In the genomic region with DNA sequence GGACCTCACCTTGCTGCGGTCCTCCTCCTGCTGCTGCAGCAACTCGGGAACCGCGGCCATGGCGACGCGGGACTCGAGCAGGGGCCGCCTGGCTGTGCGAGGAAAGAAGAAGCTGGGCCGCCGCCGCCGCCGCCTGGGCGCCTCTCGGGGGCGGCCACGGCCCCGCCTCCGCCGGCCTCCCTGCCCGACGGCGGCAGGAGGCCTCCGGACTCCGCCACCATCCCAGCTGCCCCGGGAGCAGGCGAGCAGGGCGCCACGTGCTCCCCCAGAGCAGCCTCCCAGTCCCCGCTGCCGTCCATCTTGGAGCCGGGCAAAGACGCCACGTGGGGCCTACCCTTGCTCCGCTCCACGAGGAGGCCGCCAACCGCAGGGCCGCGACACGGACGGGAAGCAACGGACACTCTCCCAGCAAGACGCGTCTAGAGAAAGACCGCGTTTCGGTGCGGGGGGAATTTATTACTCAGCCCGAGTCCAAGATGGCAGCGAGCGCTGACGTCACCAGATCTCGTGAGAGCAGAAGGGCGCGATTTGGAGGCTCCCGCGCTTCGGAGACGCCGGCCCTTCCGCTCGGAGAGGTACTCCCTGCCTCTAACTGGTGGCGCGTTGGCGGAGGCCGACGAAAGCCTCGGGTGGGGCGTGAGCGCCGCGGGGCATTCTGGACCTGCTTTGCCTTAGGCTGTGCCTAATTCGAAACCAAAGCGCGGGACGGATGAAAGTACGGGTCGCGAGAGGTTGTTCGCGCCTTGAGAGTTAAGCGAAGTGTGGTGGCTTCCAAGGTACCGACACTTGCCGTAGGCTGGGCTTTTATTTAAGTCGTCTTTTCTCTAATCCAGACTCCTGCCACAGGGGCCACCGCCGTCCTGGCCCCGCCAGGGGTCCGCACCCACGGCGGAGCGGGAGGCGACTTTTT, we compare ENCODE assay signal across 8 cellular contexts. TPM values are rescaled to one million over a fixed set of nuclear protein-coding genes. Genes with fewer than 3 reads are reported as not detected.
DNase-seq lines count a peak whose midpoint lies in the region; ATAC-seq and TF ChIP-seq lines count a peak whose summit lies in the region.

A gene with protein sequence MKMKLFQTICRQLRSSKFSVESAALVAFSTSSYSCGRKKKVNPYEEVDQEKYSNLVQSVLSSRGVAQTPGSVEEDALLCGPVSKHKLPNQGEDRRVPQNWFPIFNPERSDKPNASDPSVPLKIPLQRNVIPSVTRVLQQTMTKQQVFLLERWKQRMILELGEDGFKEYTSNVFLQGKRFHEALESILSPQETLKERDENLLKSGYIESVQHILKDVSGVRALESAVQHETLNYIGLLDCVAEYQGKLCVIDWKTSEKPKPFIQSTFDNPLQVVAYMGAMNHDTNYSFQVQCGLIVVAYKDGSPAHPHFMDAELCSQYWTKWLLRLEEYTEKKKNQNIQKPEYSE (plus strand): TSS at position 653 of the 910 bp plus-strand sequence. CDS start 842 bp downstream, outside the sequence.
TSS of gene SNX5 (minus strand) at position 429 of the 910 bp plus-strand sequence. CDS start at position 60, 369 bp downstream.

- H3K27me3 ChIP-seq in adipocyte (replicated peaks; ENCODE audit: control insufficient read depth, insufficient read depth, low read length), result no peaks in the 10 kb centered on the region
- H3K27me3 ChIP-seq in cardiac muscle cell, result no peaks in the 10 kb centered on the region
- no peaks in the 10 kb centered on the region for H3K27me3 ChIP-seq in parathyroid adenoma (ENCODE audit: control insufficient read depth, insufficient read depth, low read length)
- no peaks in the 10 kb centered on the region for H3K27me3 ChIP-seq in tibial nerve

- peak within 1 kb of the TSS; percentile 98 for H3K4me2 ChIP-seq in parathyroid adenoma (ENCODE audit: low read length)

- H3K79me2 ChIP-seq in parathyroid adenoma, result peaks cover 42% of the 10 kb centered on the region

- peaks cover 61% of the 10 kb centered on the region for H3K4me1 ChIP-seq in adipocyte (ENCODE audit: control insufficient read depth, insufficient read depth, low read length)
- H3K4me1 ChIP-seq in cardiac muscle cell (ENCODE audit: low read depth), result peaks cover 51% of the 10 kb centered on the region
- H3K4me1 ChIP-seq in parathyroid adenoma, result peaks cover 37% of the 10 kb centered on the region
- peaks cover 0 to 78% (median 51%) of the 10 kb centered on the region in 4 donors for H3K4me1 ChIP-seq in tibial nerve

- peak within 1 kb of the TSS; percentile 95 for H3K9ac ChIP-seq in adipocyte (ENCODE audit: low read length)
- H3K9ac ChIP-seq in parathyroid adenoma, result peak within 1 kb of the TSS; percentile 77

- H3K27ac ChIP-seq in cardiac muscle cell (peak within 1 kb of the TSS; percentile 99), parathyroid adenoma (peak within 1 kb of the TSS; percentile 97), tibial nerve (peak within 1 kb of the TSS; percentile 95 to 97 (median 96))

- TF ChIP-seq POLR2A in tibial nerve (IDR thresholded peaks at IDR 0.05), result peak in 1 of 2 donors; percentile 49

- H2AFZ ChIP-seq in parathyroid adenoma, result peak within 1 kb of the TSS; percentile 99

- peak; percentile 84 for ATAC-seq in HG02798 (IDR thresholded peaks at IDR 0.05; ENCODE audit: poor library complexity, unreplicated experiment)

- WGBS in tibial nerve, 2 donors, result 0 to 1% methylated on average over 26 to 56 of the region's 96 CpGs

- H3K9me3 ChIP-seq in adipocyte (ENCODE audit: control insufficient read depth, low read length) (no peaks in the 10 kb centered on the region), cardiac muscle cell (ENCODE audit: low read depth) (no peaks in the 10 kb centered on the region), parathyroid adenoma (ENCODE audit: control insufficient read depth, low read length) (no peaks in the 10 kb centered on the region), tibial nerve (no peaks in the 10 kb centered on the region)

- peaks cover 3% of the 10 kb centered on the region for H3K36me3 ChIP-seq in adipocyte (ENCODE audit: control insufficient read depth, insufficient read depth, low read length, severe bottlenecking)
- no peaks in the 10 kb centered on the region for H3K36me3 ChIP-seq in cardiac muscle cell
- H3K36me3 ChIP-seq in parathyroid adenoma (ENCODE audit: control insufficient read depth, insufficient read depth, low read length), result no peaks in the 10 kb centered on the region
- no peaks in the 10 kb centered on the region for H3K36me3 ChIP-seq in tibial nerve

- no peak for TF ChIP-seq CTCF in GM12875 (IDR thresholded peaks at IDR 0.05; ENCODE audit: borderline replicate concordance, insufficient read depth, low read depth, low read length)
- TF ChIP-seq CTCF in cardiac muscle cell (IDR thresholded peaks at IDR 0.05; ENCODE audit: low read depth, low read length), result no peak
- TF ChIP-seq CTCF in parathyroid adenoma (IDR thresholded peaks at IDR 0.05), result no peak
- peak in 2 of 5 experiments; percentile 5 to 24 for TF ChIP-seq CTCF in tibial nerve (IDR thresholded peaks at IDR 0.05)

- peak; percentile 72 to 95 for TF ChIP-seq EP300 in tibial nerve (IDR thresholded peaks at IDR 0.05)

- peak; percentile 97 for DNase-seq in NCI-H1436 (lab: John Stamatoyannopoulos, UW)
- DNase-seq in T follicular helper cell (ENCODE audit: low read depth), result peak; percentile 98
- peak; percentile 99 for DNase-seq in adipocyte (ENCODE audit: low read depth)
- DNase-seq in cardiac muscle cell (ENCODE audit: low read depth in 1 of 2, low spot score in 1 of 2), result peak; percentile 99 to 100
- peak; percentile 96 to 97 for DNase-seq in tibial nerve (ENCODE audit: low spot score in 2 of 2)

- H3K4me3 ChIP-seq in GM12875 (ENCODE audit: low read depth, low read length) (peak within 1 kb of the TSS; percentile 78), adipocyte (ENCODE audit: low read length) (peak within 1 kb of the TSS; percentile 95), cardiac muscle cell (peak within 1 kb of the TSS; percentile 95), parathyroid adenoma (ENCODE audit: low read depth, low read length) (peak within 1 kb of the TSS; percentile 96), tibial nerve (peak within 1 kb of the TSS; percentile 66 to 94 (median 86))

RNA-seq across cellular contexts. Expression of the first gene that starts in this region (rescaled TPM):
- total RNA-seq in cardiac muscle cell (12.3 and 15.9 TPM in 2 replicates), tibial nerve (10 to 100 TPM in 1 of 4 donors, 1 to 10 TPM in 3; 4.6 to 14.7 (median 8.7) TPM)
- 27.2 and 34.9 TPM in 2 replicates for polyA plus RNA-seq in cardiac muscle cell

RNA-seq across cellular contexts. Expression of gene SNX5, which starts in this region (rescaled TPM):
- 95.4 and 144 TPM in 2 replicates for total RNA-seq in cardiac muscle cell
- polyA plus RNA-seq in cardiac muscle cell, result 105 and 173 TPM in 2 replicates
- 100 to 1,000 TPM in 2 of 4 donors, 10 to 100 TPM in 2; 79.8 to 128 (median 100) TPM for total RNA-seq in tibial nerve

Comparison
In these comparisons a context has a peak if more than half of its experiments do, and no peak if none do; other contexts are left out.
1. Peak in every context shown above with its lines: DNase-seq, ATAC-seq, H3K4me3 ChIP-seq and H3K27ac ChIP-seq.